17 cellular contexts compared by ENCODE assay signal in the genomic region with DNA sequence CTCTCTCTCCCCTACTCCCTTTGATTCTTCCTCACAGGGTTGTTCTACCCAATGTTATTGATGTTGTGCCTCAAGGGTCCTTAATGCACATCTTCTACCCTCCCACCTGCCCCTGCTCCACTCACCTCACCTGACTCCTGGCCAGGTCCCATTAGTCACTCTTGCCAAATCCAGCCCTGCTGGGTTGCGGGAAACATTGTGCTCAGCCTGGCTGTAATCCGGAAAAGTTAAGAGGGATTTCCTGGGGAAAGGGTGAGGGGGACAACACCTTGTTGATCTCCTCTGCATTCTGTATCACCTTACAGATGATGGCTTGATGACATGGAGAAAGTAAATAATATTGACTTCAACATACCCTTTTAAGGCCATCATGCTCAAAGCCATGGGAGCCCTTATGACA.
"Had no signal": no experiment of that assay in that cellular context is flagged by ENCODE, and none has a peak within 500 bp of the region (broad histone marks: within the 10 kb centered on the region; RNA-seq: fewer than 3 reads in every experiment).

No MANE protein-coding gene starts in this region.

- H3K9me3 ChIP-seq: colonic mucosa, lower lobe of right lung, right atrium auricular region, tibial nerve had no signal

- ATAC-seq: activated CD8-positive, alpha-beta T cell treated with anti-CD3 and anti-CD28 coated beads for 36 hours; activated naive CD8-positive, alpha-beta T cell treated with anti-CD3 and anti-CD28 coated beads, Interleukin-2, amount 50 U/mL, for 24 hours; natural killer cell; stimulated activated naive B cell treated with anti-CD40 and anti-IgM and Interleukin-4, amounts not matched to agents 10 μg/mL and 1 μg/mL and 100 μg/mL, for 72 hours; WTC11 had no signal

- H3K27ac ChIP-seq: colonic mucosa, lower lobe of right lung, neural progenitor cell, right atrium auricular region, tibial nerve had no signal

- DNase-seq: activated CD4-positive, alpha-beta T cell treated with anti-CD3 and anti-CD28 coated beads, Interleukin-2, amount 50 U/mL, for 1 hour; activated CD8-positive, alpha-beta T cell treated with anti-CD3 and anti-CD28 coated beads for 36 hours; activated naive CD8-positive, alpha-beta T cell treated with anti-CD3 and anti-CD28 coated beads, Interleukin-2, amount 50 U/mL, for 24 hours; activated T-cell treated with anti-CD3 and anti-CD28 coated beads, Interleukin-2, amount 50 U/mL, for 48 hours; colonic mucosa; effector CD8-positive, alpha-beta T cell; kidney glomerular epithelial cell; mesendoderm; natural killer cell; stimulated activated CD4-positive, alpha-beta T cell treated with anti-CD3 and anti-CD28 coated beads, Interleukin-15, amount 100 ng/mL, for 24 hours; stimulated activated CD4-positive, alpha-beta T cell treated with anti-CD3 and anti-CD28 coated beads, Interleukin-2, amount 100 ng/mL, for 24 hours; stimulated activated naive B cell treated with anti-CD40 and anti-IgM and Interleukin-4, amounts not matched to agents 10 μg/mL and 1 μg/mL and 100 μg/mL, for 72 hours had no signal

- H3K27me3 ChIP-seq: colonic mucosa, neural progenitor cell, right atrium auricular region, tibial nerve had no signal

- H3K4me1 ChIP-seq: colonic mucosa, lower lobe of right lung had no signal

- H3K4me2 ChIP-seq: neural progenitor cell had no signal

- H3K4me3 ChIP-seq: colonic mucosa, lower lobe of right lung, neural progenitor cell, right atrium auricular region, tibial nerve had no signal

- H2AFZ ChIP-seq: neural progenitor cell had no signal

- H3K36me3 ChIP-seq: colonic mucosa, lower lobe of right lung, neural progenitor cell, right atrium auricular region, tibial nerve had no signal

- H3K9ac ChIP-seq: neural progenitor cell had no signal
